ENCODE assay signal across 1 cellular context in the genomic region with DNA sequence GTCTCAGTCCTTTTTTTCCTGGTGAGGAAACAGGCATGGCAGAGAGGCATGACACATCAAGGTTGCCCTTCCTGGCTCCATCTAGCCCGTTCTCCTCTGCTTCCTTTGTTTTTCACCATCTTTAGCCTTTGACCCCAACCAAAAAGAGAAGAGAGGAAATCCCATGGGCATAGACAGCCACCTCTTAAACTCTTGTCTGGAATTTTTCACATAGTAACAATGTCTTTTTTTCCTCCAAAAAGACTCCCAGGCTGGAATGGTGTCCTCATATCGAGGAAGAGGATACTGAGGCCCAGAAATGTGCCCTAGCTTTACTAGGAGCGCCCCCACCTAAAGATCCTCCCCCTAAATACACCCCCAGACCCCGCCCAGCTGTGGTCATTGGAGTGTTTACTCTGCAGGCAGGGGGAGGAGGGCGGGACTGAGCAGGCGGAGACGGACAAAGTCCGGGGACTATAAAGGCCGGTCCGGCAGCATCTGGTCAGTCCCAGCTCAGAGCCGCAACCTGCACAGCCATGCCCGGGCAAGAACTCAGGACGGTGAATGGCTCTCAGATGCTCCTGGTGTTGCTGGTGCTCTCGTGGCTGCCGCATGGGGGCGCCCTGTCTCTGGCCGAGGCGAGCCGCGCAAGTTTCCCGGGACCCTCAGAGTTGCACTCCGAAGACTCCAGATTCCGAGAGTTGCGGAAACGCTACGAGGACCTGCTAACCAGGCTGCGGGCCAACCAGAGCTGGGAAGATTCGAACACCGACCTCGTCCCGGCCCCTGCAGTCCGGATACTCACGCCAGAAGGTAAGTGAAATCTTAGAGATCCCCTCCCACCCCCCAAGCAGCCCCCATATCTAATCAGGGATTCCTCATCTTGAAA.
TF ChIP-seq lines count a peak whose summit lies in the region.

A gene with protein sequence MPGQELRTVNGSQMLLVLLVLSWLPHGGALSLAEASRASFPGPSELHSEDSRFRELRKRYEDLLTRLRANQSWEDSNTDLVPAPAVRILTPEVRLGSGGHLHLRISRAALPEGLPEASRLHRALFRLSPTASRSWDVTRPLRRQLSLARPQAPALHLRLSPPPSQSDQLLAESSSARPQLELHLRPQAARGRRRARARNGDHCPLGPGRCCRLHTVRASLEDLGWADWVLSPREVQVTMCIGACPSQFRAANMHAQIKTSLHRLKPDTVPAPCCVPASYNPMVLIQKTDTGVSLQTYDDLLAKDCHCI (plus strand): TSS at position 484 of the 868 bp plus-strand sequence. CDS start 32 bp downstream, at position 516.

TF ChIP-seq in HepG2, 621 proteins besides CTCF, POLR2A, EP300 and RAD21 (continued from another document and continues in another):
- TF ChIP-seq, protein P1, sequence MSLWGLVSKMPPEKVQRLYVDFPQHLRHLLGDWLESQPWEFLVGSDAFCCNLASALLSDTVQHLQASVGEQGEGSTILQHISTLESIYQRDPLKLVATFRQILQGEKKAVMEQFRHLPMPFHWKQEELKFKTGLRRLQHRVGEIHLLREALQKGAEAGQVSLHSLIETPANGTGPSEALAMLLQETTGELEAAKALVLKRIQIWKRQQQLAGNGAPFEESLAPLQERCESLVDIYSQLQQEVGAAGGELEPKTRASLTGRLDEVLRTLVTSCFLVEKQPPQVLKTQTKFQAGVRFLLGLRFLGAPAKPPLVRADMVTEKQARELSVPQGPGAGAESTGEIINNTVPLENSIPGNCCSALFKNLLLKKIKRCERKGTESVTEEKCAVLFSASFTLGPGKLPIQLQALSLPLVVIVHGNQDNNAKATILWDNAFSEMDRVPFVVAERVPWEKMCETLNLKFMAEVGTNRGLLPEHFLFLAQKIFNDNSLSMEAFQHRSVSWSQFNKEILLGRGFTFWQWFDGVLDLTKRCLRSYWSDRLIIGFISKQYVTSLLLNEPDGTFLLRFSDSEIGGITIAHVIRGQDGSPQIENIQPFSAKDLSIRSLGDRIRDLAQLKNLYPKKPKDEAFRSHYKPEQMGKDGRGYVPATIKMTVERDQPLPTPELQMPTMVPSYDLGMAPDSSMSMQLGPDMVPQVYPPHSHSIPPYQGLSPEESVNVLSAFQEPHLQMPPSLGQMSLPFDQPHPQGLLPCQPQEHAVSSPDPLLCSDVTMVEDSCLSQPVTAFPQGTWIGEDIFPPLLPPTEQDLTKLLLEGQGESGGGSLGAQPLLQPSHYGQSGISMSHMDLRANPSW (CRISPR knock-in tag; IDR thresholded peaks at IDR 0.05; ENCODE audit: borderline replicate concordance): peak; percentile 89
- no peak for TF ChIP-seq ZNF7 (CRISPR knock-in tag; IDR thresholded peaks at IDR 0.05)
- TF ChIP-seq HMGXB3 (CRISPR knock-in tag; IDR thresholded peaks at IDR 0.05; ENCODE audit: borderline replicate concordance): no peak; the same call in 1 of the 2 replicates
- no peak for TF ChIP-seq SUZ12 (IDR thresholded peaks at IDR 0.05; ENCODE audit: low read depth, low read length)
- TF ChIP-seq, protein P2, sequence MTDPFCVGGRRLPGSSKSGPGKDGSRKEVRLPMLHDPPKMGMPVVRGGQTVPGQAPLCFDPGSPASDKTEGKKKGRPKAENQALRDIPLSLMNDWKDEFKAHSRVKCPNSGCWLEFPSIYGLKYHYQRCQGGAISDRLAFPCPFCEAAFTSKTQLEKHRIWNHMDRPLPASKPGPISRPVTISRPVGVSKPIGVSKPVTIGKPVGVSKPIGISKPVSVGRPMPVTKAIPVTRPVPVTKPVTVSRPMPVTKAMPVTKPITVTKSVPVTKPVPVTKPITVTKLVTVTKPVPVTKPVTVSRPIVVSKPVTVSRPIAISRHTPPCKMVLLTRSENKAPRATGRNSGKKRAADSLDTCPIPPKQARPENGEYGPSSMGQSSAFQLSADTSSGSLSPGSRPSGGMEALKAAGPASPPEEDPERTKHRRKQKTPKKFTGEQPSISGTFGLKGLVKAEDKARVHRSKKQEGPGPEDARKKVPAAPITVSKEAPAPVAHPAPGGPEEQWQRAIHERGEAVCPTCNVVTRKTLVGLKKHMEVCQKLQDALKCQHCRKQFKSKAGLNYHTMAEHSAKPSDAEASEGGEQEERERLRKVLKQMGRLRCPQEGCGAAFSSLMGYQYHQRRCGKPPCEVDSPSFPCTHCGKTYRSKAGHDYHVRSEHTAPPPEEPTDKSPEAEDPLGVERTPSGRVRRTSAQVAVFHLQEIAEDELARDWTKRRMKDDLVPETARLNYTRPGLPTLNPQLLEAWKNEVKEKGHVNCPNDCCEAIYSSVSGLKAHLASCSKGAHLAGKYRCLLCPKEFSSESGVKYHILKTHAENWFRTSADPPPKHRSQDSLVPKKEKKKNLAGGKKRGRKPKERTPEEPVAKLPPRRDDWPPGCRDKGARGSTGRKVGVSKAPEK (CRISPR knock-in tag; IDR thresholded peaks at IDR 0.05; ENCODE audit: borderline replicate concordance): no peak; the same call in 1 of the 2 replicates
- TF ChIP-seq, protein P3, sequence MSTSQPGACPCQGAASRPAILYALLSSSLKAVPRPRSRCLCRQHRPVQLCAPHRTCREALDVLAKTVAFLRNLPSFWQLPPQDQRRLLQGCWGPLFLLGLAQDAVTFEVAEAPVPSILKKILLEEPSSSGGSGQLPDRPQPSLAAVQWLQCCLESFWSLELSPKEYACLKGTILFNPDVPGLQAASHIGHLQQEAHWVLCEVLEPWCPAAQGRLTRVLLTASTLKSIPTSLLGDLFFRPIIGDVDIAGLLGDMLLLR (CRISPR knock-in tag; IDR thresholded peaks at IDR 0.05): no peak; the same call in 1 of the 2 replicates
- TF ChIP-seq DDIT3 (CRISPR knock-in tag; IDR thresholded peaks at IDR 0.05): no peak; the same call in 1 of the 2 replicates
- TF ChIP-seq TP53 (CRISPR knock-in tag; conservative IDR thresholded peaks at IDR 0.05): peak; percentile 98
- no peak for TF ChIP-seq ZFP82 (CRISPR knock-in tag; IDR thresholded peaks at IDR 0.05; ENCODE audit: borderline replicate concordance)
- TF ChIP-seq GLI4 (CRISPR knock-in tag; IDR thresholded peaks at IDR 0.05; ENCODE audit: borderline replicate concordance): no peak
- TF ChIP-seq, protein P4, sequence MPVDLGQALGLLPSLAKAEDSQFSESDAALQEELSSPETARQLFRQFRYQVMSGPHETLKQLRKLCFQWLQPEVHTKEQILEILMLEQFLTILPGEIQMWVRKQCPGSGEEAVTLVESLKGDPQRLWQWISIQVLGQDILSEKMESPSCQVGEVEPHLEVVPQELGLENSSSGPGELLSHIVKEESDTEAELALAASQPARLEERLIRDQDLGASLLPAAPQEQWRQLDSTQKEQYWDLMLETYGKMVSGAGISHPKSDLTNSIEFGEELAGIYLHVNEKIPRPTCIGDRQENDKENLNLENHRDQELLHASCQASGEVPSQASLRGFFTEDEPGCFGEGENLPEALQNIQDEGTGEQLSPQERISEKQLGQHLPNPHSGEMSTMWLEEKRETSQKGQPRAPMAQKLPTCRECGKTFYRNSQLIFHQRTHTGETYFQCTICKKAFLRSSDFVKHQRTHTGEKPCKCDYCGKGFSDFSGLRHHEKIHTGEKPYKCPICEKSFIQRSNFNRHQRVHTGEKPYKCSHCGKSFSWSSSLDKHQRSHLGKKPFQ (CRISPR knock-in tag; IDR thresholded peaks at IDR 0.05; ENCODE audit: insufficient replicate concordance): no peak
- TF ChIP-seq TBX3 (IDR thresholded peaks at IDR 0.05; ENCODE audit: borderline replicate concordance): no peak; the same call in 1 of the 2 replicates
- TF ChIP-seq ZNF569 (CRISPR knock-in tag; IDR thresholded peaks at IDR 0.05; ENCODE audit: borderline replicate concordance): no peak
- 0 out of 2 replicates have a peak, but pooled peaks have one; percentile 42 for TF ChIP-seq ZNF101 (CRISPR knock-in tag; IDR thresholded peaks at IDR 0.05; ENCODE audit: borderline replicate concordance, low read depth)
- TF ChIP-seq ARNT (IDR thresholded peaks at IDR 0.05): no peak
- peak; percentile 50; the same call in 1 of the 2 replicates for TF ChIP-seq ZNF614 (CRISPR knock-in tag; IDR thresholded peaks at IDR 0.05; ENCODE audit: borderline replicate concordance)
- peak; percentile 88 for TF ChIP-seq TFAP4 (IDR thresholded peaks at IDR 0.05; ENCODE audit: borderline replicate concordance, low read depth)
- no peak for TF ChIP-seq ZNF296 (CRISPR knock-in tag; conservative IDR thresholded peaks at IDR 0.05)
- TF ChIP-seq TOPORS (CRISPR knock-in tag; IDR thresholded peaks at IDR 0.05): peak; percentile 100
- peak; percentile 57; the same call in 1 of the 2 replicates for TF ChIP-seq KDM5B (CRISPR knock-in tag; IDR thresholded peaks at IDR 0.05; ENCODE audit: borderline replicate concordance)
- TF ChIP-seq, protein P5, sequence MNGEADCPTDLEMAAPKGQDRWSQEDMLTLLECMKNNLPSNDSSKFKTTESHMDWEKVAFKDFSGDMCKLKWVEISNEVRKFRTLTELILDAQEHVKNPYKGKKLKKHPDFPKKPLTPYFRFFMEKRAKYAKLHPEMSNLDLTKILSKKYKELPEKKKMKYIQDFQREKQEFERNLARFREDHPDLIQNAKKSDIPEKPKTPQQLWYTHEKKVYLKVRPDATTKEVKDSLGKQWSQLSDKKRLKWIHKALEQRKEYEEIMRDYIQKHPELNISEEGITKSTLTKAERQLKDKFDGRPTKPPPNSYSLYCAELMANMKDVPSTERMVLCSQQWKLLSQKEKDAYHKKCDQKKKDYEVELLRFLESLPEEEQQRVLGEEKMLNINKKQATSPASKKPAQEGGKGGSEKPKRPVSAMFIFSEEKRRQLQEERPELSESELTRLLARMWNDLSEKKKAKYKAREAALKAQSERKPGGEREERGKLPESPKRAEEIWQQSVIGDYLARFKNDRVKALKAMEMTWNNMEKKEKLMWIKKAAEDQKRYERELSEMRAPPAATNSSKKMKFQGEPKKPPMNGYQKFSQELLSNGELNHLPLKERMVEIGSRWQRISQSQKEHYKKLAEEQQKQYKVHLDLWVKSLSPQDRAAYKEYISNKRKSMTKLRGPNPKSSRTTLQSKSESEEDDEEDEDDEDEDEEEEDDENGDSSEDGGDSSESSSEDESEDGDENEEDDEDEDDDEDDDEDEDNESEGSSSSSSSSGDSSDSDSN (CRISPR knock-in tag; IDR thresholded peaks at IDR 0.05): peak; percentile 93
- TF ChIP-seq HMGA1 (CRISPR knock-in tag; conservative IDR thresholded peaks at IDR 0.05): no peak
- TF ChIP-seq ZNF841 (CRISPR knock-in tag; IDR thresholded peaks at IDR 0.05; ENCODE audit: borderline replicate concordance): 0 out of 2 replicates have a peak, but pooled peaks have one; percentile 16
- peak; percentile 82; the same call in 1 of the 2 replicates for TF ChIP-seq CREM (IDR thresholded peaks at IDR 0.05)
- TF ChIP-seq CREM (CRISPR knock-in tag; IDR thresholded peaks at IDR 0.05): no peak
- peak; percentile 98 for TF ChIP-seq POLR2G (IDR thresholded peaks at IDR 0.05; ENCODE audit: low read depth, low read length)
- TF ChIP-seq ZSCAN9 (CRISPR knock-in tag; IDR thresholded peaks at IDR 0.05; ENCODE audit: borderline replicate concordance): peak; percentile 69; the same call in 1 of the 2 replicates
- peak; percentile 90 for TF ChIP-seq AKAP8 (CRISPR knock-in tag; IDR thresholded peaks at IDR 0.05)
- TF ChIP-seq ZNF766 (CRISPR knock-in tag; IDR thresholded peaks at IDR 0.05; ENCODE audit: borderline replicate concordance): peak; percentile 96
- TF ChIP-seq STAG1 (CRISPR knock-in tag; IDR thresholded peaks at IDR 0.05): peak; percentile 70
- TF ChIP-seq, protein P6, sequence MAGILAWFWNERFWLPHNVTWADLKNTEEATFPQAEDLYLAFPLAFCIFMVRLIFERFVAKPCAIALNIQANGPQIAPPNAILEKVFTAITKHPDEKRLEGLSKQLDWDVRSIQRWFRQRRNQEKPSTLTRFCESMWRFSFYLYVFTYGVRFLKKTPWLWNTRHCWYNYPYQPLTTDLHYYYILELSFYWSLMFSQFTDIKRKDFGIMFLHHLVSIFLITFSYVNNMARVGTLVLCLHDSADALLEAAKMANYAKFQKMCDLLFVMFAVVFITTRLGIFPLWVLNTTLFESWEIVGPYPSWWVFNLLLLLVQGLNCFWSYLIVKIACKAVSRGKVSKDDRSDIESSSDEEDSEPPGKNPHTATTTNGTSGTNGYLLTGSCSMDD (CRISPR knock-in tag; IDR thresholded peaks at IDR 0.05): 0 out of 2 replicates have a peak, but pooled peaks have one; percentile 84
- TF ChIP-seq ZNF558 (CRISPR knock-in tag; IDR thresholded peaks at IDR 0.05; ENCODE audit: borderline replicate concordance): peak; percentile 95
- TF ChIP-seq NAIF1 (CRISPR knock-in tag; IDR thresholded peaks at IDR 0.05; ENCODE audit: borderline replicate concordance): peak; percentile 58; the same call in 1 of the 2 replicates
- TF ChIP-seq ZNF207 (IDR thresholded peaks at IDR 0.05; ENCODE audit: borderline replicate concordance): no peak
